10 cellular contexts compared by ENCODE assay signal in the genomic region with DNA sequence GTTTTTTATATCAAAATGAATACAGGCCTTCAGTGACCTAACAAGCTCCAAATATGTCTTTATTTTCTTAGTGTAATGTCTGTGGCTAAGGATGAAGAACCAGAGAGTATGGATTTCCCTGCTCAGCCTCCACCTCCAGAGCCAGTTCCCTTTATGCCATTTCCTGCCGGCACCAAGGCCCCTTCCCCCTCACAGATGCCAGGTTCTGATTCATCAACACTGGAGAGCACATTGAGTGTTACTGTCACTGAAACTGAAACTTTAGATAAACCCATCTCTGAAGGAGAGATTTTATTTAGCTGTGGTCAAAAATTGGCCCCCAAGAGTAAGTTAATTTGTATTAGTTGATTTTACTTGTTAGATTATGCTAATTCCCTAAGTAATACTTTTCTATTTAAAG.
A peak's percentile ranks its signal among the peaks of the same experiment; 100 is the strongest.
DNase-seq lines count a peak whose midpoint lies in the region; ATAC-seq and TF ChIP-seq lines count a peak whose summit lies in the region.
"Had no signal": no experiment of that assay in that cellular context is flagged by ENCODE, and none has a peak within 500 bp of the region (broad histone marks: within the 10 kb centered on the region; RNA-seq: fewer than 3 reads in every experiment).

No MANE protein-coding gene starts in this region.

- peaks cover 4% of the 10 kb centered on the region for H3K9me3 Mint-ChIP-seq in activated CD4-positive, alpha-beta T cell treated with anti-CD3 and anti-CD28 coated beads, Interleukin-2, amount 10 ng/mL, durations not matched to agents 24 days and 14 days
- peaks cover 3% of the 10 kb centered on the region in 2 donors for H3K9me3 Mint-ChIP-seq in activated T-cell treated with anti-CD3 and anti-CD28 coated beads, Interleukin-2, amount 50 U/mL, for 72 hours

- H3K4me1 ChIP-seq in mesendoderm (ENCODE audit: control insufficient read depth, low read depth, low read length) (no peaks in the 10 kb centered on the region), gastrocnemius medialis (no peaks in the 10 kb centered on the region)
- H3K4me1 ChIP-seq: stomach had no signal

- H3K56ac ChIP-seq in mesendoderm (ENCODE audit: low read length): no peak overlapping the region

- ATAC-seq in activated T-cell treated with anti-CD3 and anti-CD28 coated beads, Interleukin-2, amount 50 U/mL, for 72 hours (replicated peaks in 1 of 2): peak; percentile 42 to 51
- no peak for ATAC-seq in gastrocnemius medialis
- ATAC-seq: Panc1 had no signal

- H3K4me2 ChIP-seq in mesendoderm (ENCODE audit: low read length): no peak overlapping the region

- H3K9me3 ChIP-seq in gastrocnemius medialis: no peaks in the 10 kb centered on the region
- H3K9me3 ChIP-seq: stomach had no signal

- no peak overlapping the region for H3K9ac ChIP-seq in mesendoderm (ENCODE audit: low read length)

- peaks cover 20% of the 10 kb centered on the region for H3K36me3 Mint-ChIP-seq in activated CD4-positive, alpha-beta T cell treated with anti-CD3 and anti-CD28 coated beads, Interleukin-2, amount 10 ng/mL, durations not matched to agents 24 days and 14 days (ENCODE audit: low read depth)
- H3K36me3 Mint-ChIP-seq in activated T-cell treated with anti-CD3 and anti-CD28 coated beads, Interleukin-2, amount 50 U/mL, for 72 hours (ENCODE audit: insufficient read depth in 2 of 2): peaks cover 3 to 13% of the 10 kb centered on the region in 2 donors

- peak overlapping the region; percentile 26 for H3K27ac Mint-ChIP-seq in activated CD4-positive, alpha-beta T cell treated with anti-CD3 and anti-CD28 coated beads, Interleukin-2, amount 10 ng/mL, durations not matched to agents 24 days and 14 days
- H3K27ac Mint-ChIP-seq in activated T-cell treated with anti-CD3 and anti-CD28 coated beads, Interleukin-2, amount 50 U/mL, for 72 hours: peak overlapping the region; percentile 86

- no peak overlapping the region for H4K5ac ChIP-seq in mesendoderm (ENCODE audit: low read length)

- H3K4ac ChIP-seq in mesendoderm (ENCODE audit: low read depth, low read length): no peak overlapping the region

- no peak for TF ChIP-seq POLR2A in gastrocnemius medialis (IDR thresholded peaks at IDR 0.05)

- TF ChIP-seq CTCF in gastrocnemius medialis (IDR thresholded peaks at IDR 0.05 in 4 of 5, conservative IDR thresholded peaks at IDR 0.05 in 1 of 5): no peak
- no peak for TF ChIP-seq CTCF in GM10266 (IDR thresholded peaks at IDR 0.05; ENCODE audit: control insufficient read depth, insufficient read depth, low read depth, missing control alignments)

- H3K36me3 ChIP-seq in mesendoderm (ENCODE audit: control insufficient read depth, insufficient read depth, low read length) (no peaks in the 10 kb centered on the region), gastrocnemius medialis (peaks cover 0 to 56% of the 10 kb centered on the region in 2 donors)

- H3K79me1 ChIP-seq in mesendoderm (ENCODE audit: low read length): no peaks in the 10 kb centered on the region

- H2BK120ac ChIP-seq in mesendoderm (ENCODE audit: low read depth, low read length): no peak overlapping the region

- H3K4me1 Mint-ChIP-seq in activated CD4-positive, alpha-beta T cell treated with anti-CD3 and anti-CD28 coated beads, Interleukin-2, amount 10 ng/mL, durations not matched to agents 24 days and 14 days: peaks cover 4% of the 10 kb centered on the region
- H3K4me1 Mint-ChIP-seq in activated T-cell treated with anti-CD3 and anti-CD28 coated beads, Interleukin-2, amount 50 U/mL, for 72 hours (ENCODE audit: low read depth): peaks cover 6% of the 10 kb centered on the region

- H4K8ac ChIP-seq in mesendoderm (ENCODE audit: low read depth, low read length): no peak overlapping the region

- H3K79me2 ChIP-seq in mesendoderm (ENCODE audit: control insufficient read depth, insufficient read depth, low read length): no peaks in the 10 kb centered on the region

- no peak overlapping the region for H2BK5ac ChIP-seq in mesendoderm (ENCODE audit: low read length)

- in situ Hi-C loops in gastrocnemius medialis (cut with MboI; ENCODE audit: low sequenced_read_pairs in 4 of 4): no loop called here

- H3K27me3 ChIP-seq in mesendoderm (ENCODE audit: insufficient read depth, low read length, poor library complexity): no peaks in the 10 kb centered on the region
- no peaks in the 10 kb centered on the region for H3K27me3 ChIP-seq in gastrocnemius medialis
- H3K27me3 ChIP-seq: stomach had no signal

- no peak overlapping the region for H2BK15ac ChIP-seq in mesendoderm (replicated peaks; ENCODE audit: low read depth)

- no peak overlapping the region for H3K27ac ChIP-seq in mesendoderm (ENCODE audit: low read depth, low read length)
- no peak overlapping the region for H3K27ac ChIP-seq in gastrocnemius medialis
- H3K27ac ChIP-seq: stomach had no signal

- intact Hi-C loops in activated CD4-positive, alpha-beta T cell treated with anti-CD3 and anti-CD28 coated beads, Interleukin-2, amount 10 ng/mL, durations not matched to agents 24 days and 14 days (cut with micrococcal nuclease): no loop called here
- intact Hi-C loops in gastrocnemius medialis (cut with DNase I; ENCODE audit: low total_unique reads): no loop called here

- H2AK5ac ChIP-seq in mesendoderm (ENCODE audit: low read length): no peak overlapping the region

- no peak overlapping the region for H3K23ac ChIP-seq in mesendoderm (ENCODE audit: low read length)

- H3K4me3 Mint-ChIP-seq in activated CD4-positive, alpha-beta T cell treated with anti-CD3 and anti-CD28 coated beads, Interleukin-2, amount 10 ng/mL, durations not matched to agents 24 days and 14 days: no peak overlapping the region
- no peak overlapping the region for H3K4me3 Mint-ChIP-seq in activated T-cell treated with anti-CD3 and anti-CD28 coated beads, Interleukin-2, amount 50 U/mL, for 72 hours

- no peak overlapping the region for H3K4me3 ChIP-seq in mesendoderm (ENCODE audit: low read length)
- no peak overlapping the region for H3K4me3 ChIP-seq in gastrocnemius medialis
- H3K4me3 ChIP-seq: stomach had no signal

- no peaks in the 10 kb centered on the region for H3K27me3 Mint-ChIP-seq in activated CD4-positive, alpha-beta T cell treated with anti-CD3 and anti-CD28 coated beads, Interleukin-2, amount 10 ng/mL, durations not matched to agents 24 days and 14 days
- no peaks in the 10 kb centered on the region for H3K27me3 Mint-ChIP-seq in activated T-cell treated with anti-CD3 and anti-CD28 coated beads, Interleukin-2, amount 50 U/mL, for 72 hours (ENCODE audit: low read depth)

- H3K18ac ChIP-seq in mesendoderm (ENCODE audit: low read length): no peak overlapping the region

- WGBS in mesendoderm (ENCODE audit: extremely low coverage, insufficient coverage, low lambda C conversion rate): no CpG with 5 or more reads among the region's 1 CpG

- DNase-seq in activated CD4-positive, alpha-beta T cell treated with anti-CD3 and anti-CD28 coated beads, Interleukin-2, amount 10 ng/mL, durations not matched to agents 24 days and 14 days: no peak
- no peak for DNase-seq in activated CD4-positive, alpha-beta T cell treated with anti-CD3 and anti-CD28 coated beads, Interleukin-2, amount 50 U/mL, for 48 hours
- DNase-seq in HK-2 (ENCODE audit: unreplicated experiment) (peak; percentile 53), mesendoderm (peak; percentile 37), NCI-H2227 (lab: John Stamatoyannopoulos, UW; ENCODE audit: unreplicated experiment) (no peak), gastrocnemius medialis (no peak), GM10266 (ENCODE audit: extremely low spot score) (no peak)
- DNase-seq in activated T-cell treated with anti-CD3 and anti-CD28 coated beads, Interleukin-2, amount 50 U/mL, for 72 hours: peak in 1 of 2 donors; percentile 10
- DNase-seq: stomach had no signal

Comparison
In these comparisons a context has a peak if more than half of its experiments do, and no peak if none do; other contexts are left out.
1. DNase-seq: peak in HK-2 (single experiment) and mesendoderm (single experiment); none in activated CD4-positive, alpha-beta T cell treated with anti-CD3 and anti-CD28 coated beads, Interleukin-2, amount 10 ng/mL, durations not matched to agents 24 days and 14 days (single experiment), activated CD4-positive, alpha-beta T cell treated with anti-CD3 and anti-CD28 coated beads, Interleukin-2, amount 50 U/mL, for 48 hours (0 of 2), NCI-H2227 (single experiment), gastrocnemius medialis (0 of 2) and GM10266 (single experiment).
2. ATAC-seq: peak in activated T-cell treated with anti-CD3 and anti-CD28 coated beads, Interleukin-2, amount 50 U/mL, for 72 hours (2 of 2); none in gastrocnemius medialis (0 of 2).